17 cellular contexts compared by ENCODE assay signal in the genomic region with DNA sequence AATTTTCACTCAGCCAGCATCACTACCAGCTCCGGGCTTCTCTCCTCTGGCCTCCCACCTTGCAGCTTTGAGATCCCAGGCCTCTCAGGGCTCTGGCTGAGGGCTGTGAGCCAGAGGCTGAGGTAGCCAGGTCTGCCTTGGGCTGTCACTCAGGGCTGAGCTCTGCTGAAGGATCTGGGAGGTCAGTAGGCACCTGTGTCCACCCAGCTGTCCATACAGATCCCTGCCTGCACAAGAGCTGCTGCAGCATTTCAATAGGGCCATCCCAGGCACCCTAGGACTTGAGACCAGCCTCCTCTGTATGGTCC.
"Had no signal": no experiment of that assay in that cellular context is flagged by ENCODE, and none has a peak within 500 bp of the region (broad histone marks: within the 10 kb centered on the region; RNA-seq: fewer than 3 reads in every experiment).

No MANE protein-coding gene starts in this region.

- H3K27me3 ChIP-seq: dorsolateral prefrontal cortex, hepatocyte, left lung, right atrium auricular region had no signal

- H3K27ac ChIP-seq: dorsolateral prefrontal cortex, hepatocyte, left lung, right atrium auricular region had no signal

- H3K36me3 ChIP-seq: left lung, right atrium auricular region had no signal

- H3K9me3 ChIP-seq: left lung, right atrium auricular region had no signal

- DNase-seq: activated CD4-positive, alpha-beta T cell treated with anti-CD3 and anti-CD28 coated beads, Interleukin-2, amount 50 U/mL, for 1 hour; activated CD4-positive, CD25-positive, alpha-beta regulatory T cell; activated CD8-positive, alpha-beta memory T cell treated with anti-CD3 and anti-CD28 coated beads for 24 hours; activated T-cell treated with anti-CD3 and anti-CD28 coated beads for 4 hours; islet precursor cell; natural killer cell; nucleus accumbens; stimulated activated naive CD8-positive, alpha-beta T cell treated with anti-CD3 and anti-CD28 coated beads, Interleukin-15, Interleukin-2, amounts not matched to agents 100 U/mL and 50 U/mL, for 24 hours; T-helper 2 cell; trophoblast cell had no signal

- H3K4me2 ChIP-seq: hepatocyte, smooth muscle cell had no signal

- ATAC-seq: activated naive CD4-positive, alpha-beta T cell treated with anti-CD3 and anti-CD28 coated beads, Interleukin-2, amount 50 U/mL, for 72 hours; esophagus mucosa; left lung; natural killer cell; stimulated activated naive CD8-positive, alpha-beta T cell treated with anti-CD3 and anti-CD28 coated beads, Interleukin-15, Interleukin-2, amounts not matched to agents 100 U/mL and 50 U/mL, for 24 hours had no signal

- H3K4me3 ChIP-seq: dorsolateral prefrontal cortex, hepatocyte, left lung, right atrium auricular region, smooth muscle cell had no signal

- H2AFZ ChIP-seq: hepatocyte had no signal
